1 cellular context compared by ENCODE assay signal in the genomic region with DNA sequence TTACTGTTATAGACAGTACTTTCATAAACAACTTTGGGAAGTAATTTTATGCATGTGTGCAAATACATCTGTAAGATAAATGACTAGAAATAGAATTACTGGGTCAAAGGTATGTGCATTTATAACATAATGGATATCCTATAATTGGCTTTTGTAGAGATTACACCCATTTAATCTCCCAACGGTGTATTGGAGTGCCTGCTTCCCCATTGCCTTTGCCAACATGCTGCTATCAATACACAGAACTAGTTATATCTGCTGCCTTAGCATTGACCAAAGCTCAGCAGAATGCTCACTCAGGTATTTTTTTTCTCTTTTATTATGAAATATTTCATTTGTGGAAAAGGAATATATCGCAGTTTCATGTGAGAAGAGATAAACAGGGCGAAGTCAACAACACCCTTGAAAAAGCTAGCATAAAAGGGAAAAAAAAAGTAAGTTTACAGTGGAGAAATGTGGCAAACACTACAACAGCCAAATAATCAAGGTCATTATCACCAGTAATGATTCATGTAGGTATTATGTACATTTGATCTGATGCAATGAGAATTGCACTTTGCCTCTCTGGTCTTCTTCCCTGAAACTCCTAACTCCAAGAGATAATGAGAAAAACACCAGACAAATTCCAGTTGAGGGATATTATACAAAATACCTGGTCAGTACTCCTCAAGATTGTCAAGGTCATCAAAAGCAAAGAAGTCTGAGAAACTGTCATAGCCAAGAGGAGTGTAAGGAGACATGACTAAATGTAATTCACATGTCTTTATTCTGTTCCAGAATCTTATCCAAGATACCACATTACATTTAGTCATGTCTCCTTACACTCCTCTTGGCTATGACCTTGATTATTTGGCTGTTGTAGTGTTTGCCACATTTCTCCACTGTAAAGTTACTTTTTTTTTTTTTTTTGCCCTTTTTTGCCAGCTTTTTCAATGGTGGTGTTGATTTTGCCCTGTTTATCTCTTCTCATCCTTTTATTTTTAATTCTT.
TF ChIP-seq lines count a peak whose summit lies in the region.

No MANE protein-coding gene starts in this region.

TF ChIP-seq in A549, 52 proteins besides CTCF, POLR2A, EP300 and RAD21 (continued from another document):
- TF ChIP-seq ELK1 (IDR thresholded peaks at IDR 0.05; ENCODE audit: low read depth, low read length) = no peak
- TF ChIP-seq RNF2 (IDR thresholded peaks at IDR 0.05; ENCODE audit: borderline replicate concordance, low read depth) = no peak
